Comparison of ENCODE assay signal across 12 cellular contexts in the genomic region with DNA sequence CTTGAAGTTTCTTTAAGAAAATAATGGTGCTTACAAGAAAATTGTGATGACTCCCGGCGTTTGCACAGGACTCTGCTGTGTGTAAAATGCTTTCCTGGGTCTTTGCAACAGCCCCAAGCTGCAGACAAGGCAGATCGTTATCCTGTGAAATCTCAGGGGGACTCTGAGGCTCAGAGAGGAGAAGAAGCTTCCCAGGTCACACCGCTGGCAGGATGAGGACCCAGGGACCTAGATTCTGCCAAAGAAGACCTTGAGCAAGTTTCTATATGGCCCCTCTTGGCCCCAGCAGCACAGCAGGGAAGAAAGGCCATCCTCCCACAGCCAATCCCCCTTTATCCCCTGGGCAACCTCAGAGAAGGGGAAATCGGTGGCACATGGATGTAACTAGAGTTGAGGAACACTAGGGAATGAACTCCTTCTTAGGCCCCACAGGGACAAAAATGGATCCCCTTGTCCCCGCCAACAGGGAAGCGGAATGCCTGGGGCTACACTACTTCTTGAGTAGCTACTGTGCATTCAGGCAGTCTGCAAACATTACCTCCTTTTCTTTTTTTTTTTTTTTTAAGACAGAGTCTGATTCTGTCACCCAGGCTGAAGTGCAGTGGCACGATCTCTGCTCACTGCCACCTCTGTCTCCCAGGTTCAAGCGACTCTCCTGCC.
DNase-seq lines count a peak whose midpoint lies in the region; ATAC-seq and TF ChIP-seq lines count a peak whose summit lies in the region.
"Had no signal": no experiment of that assay in that cellular context is flagged by ENCODE, and none has a peak within 500 bp of the region (broad histone marks: within the 10 kb centered on the region; RNA-seq: fewer than 3 reads in every experiment).

No MANE protein-coding gene starts in this region.

- intact Hi-C loops in right lobe of liver (cut with DNase I) = no loop called here

- 78% methylated on average over 7 of the region's 9 CpGs for WGBS in right lobe of liver (ENCODE audit: insufficient coverage, low coverage, low lambda C conversion rate, missing lambda C conversion rate)

- H3K4me1 ChIP-seq in BLaER1 (peaks cover 23% of the 10 kb centered on the region), right lobe of liver (peaks cover 0 to 34% (median 17%) of the 10 kb centered on the region in 4 donors), rectal smooth muscle tissue (ENCODE audit: control insufficient read depth, insufficient read depth, low read length) (peaks cover 25% of the 10 kb centered on the region)

- H3K9me3 ChIP-seq in BLaER1 (no peaks in the 10 kb centered on the region), right lobe of liver (no peaks in the 10 kb centered on the region)

- in situ Hi-C loops in KBM-7 (cut with MboI; ENCODE audit: low pct_unique_long_range_greater_than_20kb, low sequenced_read_pairs) = no loop called here

- ATAC-seq in right lobe of liver = no peak
- ATAC-seq in HG02623 (IDR thresholded peaks at IDR 0.05; ENCODE audit: unreplicated experiment) = no peak
- no peak for ATAC-seq in activated CD4-positive, CD25-positive, alpha-beta regulatory T cell treated with anti-CD3 and anti-CD28 coated beads, Interleukin-2, amount 50 U/mL, for 24 hours

- H3K27ac ChIP-seq in BLaER1 = no peak overlapping the region
- peak overlapping the region; percentile 32 to 66 (median 53) for H3K27ac ChIP-seq in right lobe of liver
- peak overlapping the region; percentile 79 for H3K27ac ChIP-seq in rectal smooth muscle tissue (ENCODE audit: low read depth, low read length)

- no peak for TF ChIP-seq CTCF in right lobe of liver (IDR thresholded peaks at IDR 0.05)

- no peak overlapping the region for H3K4me3 ChIP-seq in BLaER1
- H3K4me3 ChIP-seq in right lobe of liver = no peak overlapping the region
- no peak overlapping the region for H3K4me3 ChIP-seq in rectal smooth muscle tissue (ENCODE audit: low read length)

- no peak for TF ChIP-seq POLR2A in right lobe of liver (IDR thresholded peaks at IDR 0.05)

- H3K9ac ChIP-seq in BLaER1 (no peak overlapping the region), rectal smooth muscle tissue (ENCODE audit: low read length) (no peak overlapping the region)

- no peaks in the 10 kb centered on the region for H3K27me3 ChIP-seq in BLaER1
- H3K27me3 ChIP-seq in right lobe of liver = no peaks in the 10 kb centered on the region
- H3K27me3 ChIP-seq in rectal smooth muscle tissue (ENCODE audit: control insufficient read depth, insufficient read depth, low read length) = no peaks in the 10 kb centered on the region

- no peaks in the 10 kb centered on the region for H4K20me1 ChIP-seq in BLaER1

- H3K36me3 ChIP-seq in BLaER1 (no peaks in the 10 kb centered on the region), right lobe of liver (no peaks in the 10 kb centered on the region), rectal smooth muscle tissue (ENCODE audit: control insufficient read depth, insufficient read depth, low read length) (no peaks in the 10 kb centered on the region)

- DNase-seq in SK-N-DZ (ENCODE audit: low spot score) (peak; percentile 44), right lobe of liver (peak in 1 of 3 donors; percentile 7), KBM-7 (no peak), amniotic stem cell (lab: John Stamatoyannopoulos, UW) (no peak)
- DNase-seq: activated naive CD4-positive, alpha-beta T cell treated with anti-CD3 and anti-CD28 coated beads for 36 hours; NCI-H146; NCI-H526; T1000 had no signal

- H3K4me2 ChIP-seq in BLaER1 = peak overlapping the region; percentile 51
